Comparison of ENCODE assay signal across 18 cellular contexts in genomic region chr2:190215620-190216019, GRCh38.
A peak's percentile ranks its signal among the peaks of the same experiment; 100 is the strongest.
DNase-seq lines count a peak whose midpoint lies in the region; ATAC-seq and TF ChIP-seq lines count a peak whose summit lies in the region.
"Had no signal": no experiment of that assay in that cellular context is flagged by ENCODE, and none has a peak within 500 bp of the region (broad histone marks: within the 10 kb centered on the region; RNA-seq: fewer than 3 reads in every experiment).

No MANE protein-coding gene starts in this region.

- H4K20me1 ChIP-seq in H9 (ENCODE audit: control insufficient read depth, insufficient read depth, insufficient read length) = no peaks in the 10 kb centered on the region

- H2BK12ac ChIP-seq in H9 (ENCODE audit: insufficient read length, low read depth, low read length) (no peak overlapping the region), mesenchymal stem cell (ENCODE audit: low read length in 2 of 2) (no peak overlapping the region)

- H3K56ac ChIP-seq in H9 (ENCODE audit: insufficient read length, low read depth, low read length) = no peak overlapping the region

- peak overlapping the region; percentile 1 for H3K27ac Mint-ChIP-seq in CD8-positive, alpha-beta T cell
- peak overlapping the region; percentile 38 to 90 (median 86) for H3K27ac Mint-ChIP-seq in H9
- H3K27ac Mint-ChIP-seq: B cell had no signal

- H3K36me3 Mint-ChIP-seq in CD8-positive, alpha-beta T cell = peaks cover 36% of the 10 kb centered on the region
- H3K36me3 Mint-ChIP-seq in H9 (ENCODE audit: insufficient read depth in 1 of 3, low read depth in 3 of 3) = peaks cover 0 to 3% (median 0%) of the 10 kb centered on the region in 3 experiments; a peak in 1 of 7 replicates

- H3K9me3 Mint-ChIP-seq in CD8-positive, alpha-beta T cell = no peaks in the 10 kb centered on the region
- H3K9me3 Mint-ChIP-seq in H9 = no peaks in the 10 kb centered on the region
- H3K9me3 Mint-ChIP-seq: naive B cell had no signal

- no peak overlapping the region for H3K27ac ChIP-seq in CD8-positive, alpha-beta T cell (ENCODE audit: low read depth, low read length)
- H3K27ac ChIP-seq in H9 (ENCODE audit: insufficient read length, low read depth, low read length) = peak overlapping the region; percentile 73
- H3K27ac ChIP-seq in ascending aorta = peak overlapping the region; percentile 76 to 77
- H3K27ac ChIP-seq in mesenchymal stem cell (ENCODE audit: low read length, poor library complexity, severe bottlenecking) = no peak overlapping the region
- H3K27ac ChIP-seq: brain microvascular endothelial cell, HL-60 had no signal

- peaks cover 21% of the 10 kb centered on the region for H3K4me1 Mint-ChIP-seq in CD8-positive, alpha-beta T cell (ENCODE audit: low read depth)
- peaks cover 34 to 37% of the 10 kb centered on the region in 2 experiments for H3K4me1 Mint-ChIP-seq in H9

- H3K4me3 ChIP-seq in CD8-positive, alpha-beta T cell (ENCODE audit: low read depth, low read length) = no peak overlapping the region
- no peak overlapping the region for H3K4me3 ChIP-seq in ascending aorta
- peak overlapping the region in 1 of 2 experiments; percentile 23 for H3K4me3 ChIP-seq in mesenchymal stem cell (ENCODE audit: insufficient read depth in 1 of 2, low read depth in 1 of 2, low read length in 2 of 2)

- H4K91ac ChIP-seq in H9 (ENCODE audit: insufficient read length, low read depth, low read length) (no peak overlapping the region), mesenchymal stem cell (ENCODE audit: low read length) (no peak overlapping the region)

- H3K14ac ChIP-seq in H9 (ENCODE audit: insufficient read depth, low read length) = peak overlapping the region; percentile 75; the same call in 1 of the 2 replicates
- H3K14ac ChIP-seq in mesenchymal stem cell (ENCODE audit: low read length in 2 of 2) = no peak overlapping the region

- H3K4ac ChIP-seq in H9 (ENCODE audit: low read depth, low read length) (no peak overlapping the region), mesenchymal stem cell (ENCODE audit: low read depth in 1 of 2, low read length in 2 of 2) (no peak overlapping the region)

- no peaks in the 10 kb centered on the region for H3K36me3 ChIP-seq in CD8-positive, alpha-beta T cell (ENCODE audit: insufficient read depth, low read length)
- H3K36me3 ChIP-seq in ascending aorta (peaks cover 3 to 8% of the 10 kb centered on the region in 2 donors), mesenchymal stem cell (ENCODE audit: control insufficient read depth in 1 of 2, insufficient read depth in 2 of 2, low read depth in 1 of 2, low read length in 2 of 2) (peaks cover 4 to 27% of the 10 kb centered on the region in 2 experiments)
- H3K36me3 ChIP-seq: brain microvascular endothelial cell had no signal

- H3K27me3 Mint-ChIP-seq in CD8-positive, alpha-beta T cell (ENCODE audit: low read depth) = no peaks in the 10 kb centered on the region
- H3K27me3 Mint-ChIP-seq in H9 (ENCODE audit: low read depth) = no peaks in the 10 kb centered on the region
- H3K27me3 Mint-ChIP-seq: B cell, naive B cell had no signal

- H4K5ac ChIP-seq in H9 (ENCODE audit: insufficient read length, low read depth, low read length) = no peak overlapping the region

- H3T11ph ChIP-seq in H9 (ENCODE audit: low read length) = no peak overlapping the region

- CTCF ChIA-PET in CD8-positive, alpha-beta T cell (lab: Charles Lee) = no interaction called here

- H3K9ac ChIP-seq in H9 (ENCODE audit: extremely low read depth, insufficient read length, low read length) = peak overlapping the region; percentile 48
- peak overlapping the region; percentile 74 for H3K9ac ChIP-seq in mesenchymal stem cell (ENCODE audit: low read length)

- H3K18ac ChIP-seq in H9 (ENCODE audit: insufficient read length, low read depth, low read length) (peak overlapping the region; percentile 47), mesenchymal stem cell (ENCODE audit: low read depth in 1 of 2, low read length in 2 of 2) (no peak overlapping the region)

- H2BK20ac ChIP-seq in H9 (ENCODE audit: low read depth, low read length, poor library complexity, severe bottlenecking) = no peak overlapping the region

- no peak overlapping the region for H3K4me3 Mint-ChIP-seq in CD8-positive, alpha-beta T cell
- peak overlapping the region in 1 of 2 experiments; percentile 8; a peak in 3 of 5 replicates for H3K4me3 Mint-ChIP-seq in H9
- H3K4me3 Mint-ChIP-seq: B cell had no signal

- POLR2A ChIA-PET in CD8-positive, alpha-beta T cell (lab: Charles Lee) = no interaction called here

- H2BK5ac ChIP-seq in H9 (ENCODE audit: insufficient read length, low read length) (no peak overlapping the region), mesenchymal stem cell (ENCODE audit: low read depth, low read length, poor library complexity, severe bottlenecking) (no peak overlapping the region)

- H3K9me3 ChIP-seq in CD8-positive, alpha-beta T cell (ENCODE audit: low read length) = no peaks in the 10 kb centered on the region
- no peaks in the 10 kb centered on the region for H3K9me3 ChIP-seq in H9 (ENCODE audit: control insufficient read depth, low read depth, low read length)
- no peaks in the 10 kb centered on the region for H3K9me3 ChIP-seq in ascending aorta
- no peaks in the 10 kb centered on the region for H3K9me3 ChIP-seq in mesenchymal stem cell (ENCODE audit: control insufficient read depth, low read length)

- no peak overlapping the region for H2BK15ac ChIP-seq in H9 (ENCODE audit: low read depth, low read length)
- no peak overlapping the region for H2BK15ac ChIP-seq in mesenchymal stem cell (ENCODE audit: low read depth, poor library complexity, severe bottlenecking)

- TF ChIP-seq CTCF in CD8-positive, alpha-beta T cell (IDR thresholded peaks at IDR 0.05) = no peak
- TF ChIP-seq CTCF in H9 (conservative IDR thresholded peaks at IDR 0.05) (no peak), ascending aorta (IDR thresholded peaks at IDR 0.05) (no peak)

- H2BK120ac ChIP-seq in H9 (ENCODE audit: low read depth, low read length, poor library complexity, severe bottlenecking) (no peak overlapping the region), mesenchymal stem cell (ENCODE audit: low read depth, low read length) (no peak overlapping the region)

- no peak overlapping the region for H2AFZ ChIP-seq in H9 (ENCODE audit: low read length)
- H2AFZ ChIP-seq in mesenchymal stem cell (ENCODE audit: low read depth, low read length) = no peak overlapping the region

- intact Hi-C loops in CD8-positive, alpha-beta T cell (cut with DNase I, micrococcal nuclease) = no loop called here
- intact Hi-C loops in ascending aorta (cut with DNase I) = no loop called here

- DNase-seq in CD8-positive, alpha-beta T cell = no peak
- no peak for DNase-seq in H9
- DNase-seq in ascending aorta (ENCODE audit: low spot score in 2 of 2) = no peak
- DNase-seq in mesenchymal stem cell = no peak
- no peak for DNase-seq in CD1c-positive myeloid dendritic cell (ENCODE audit: extremely low spot score)
- DNase-seq: activated naive CD4-positive, alpha-beta T cell treated with Interleukin-2 at 50 U/mL for 16 hours; brain microvascular endothelial cell; DMS 273 treated with DMSO at 0.1 percent for 48 hours; hippocampal formation; left colon; naive B cell; NCI-H510A treated with DMSO at 0.1 percent for 48 hours; retina had no signal

- no CpG with 5 or more reads among the region's 3 CpGs for WGBS in H9 (ENCODE audit: extremely low coverage, insufficient read length, low lambda C conversion rate)
- 84% methylated on average over 3 of the region's 3 CpGs for WGBS in mesenchymal stem cell

- no peaks in the 10 kb centered on the region for H3K27me3 ChIP-seq in CD8-positive, alpha-beta T cell (ENCODE audit: insufficient read depth, low read length)
- no peaks in the 10 kb centered on the region for H3K27me3 ChIP-seq in H9 (ENCODE audit: insufficient read depth, low read length)
- H3K27me3 ChIP-seq in ascending aorta = no peaks in the 10 kb centered on the region
- H3K27me3 ChIP-seq in mesenchymal stem cell (ENCODE audit: control insufficient read depth in 1 of 2, insufficient read depth in 1 of 2, low read length in 2 of 2) = no peaks in the 10 kb centered on the region
- H3K27me3 ChIP-seq: brain microvascular endothelial cell had no signal

- H4K8ac ChIP-seq in H9 (replicated peaks; ENCODE audit: insufficient read length, low read depth, low read length) = no peak overlapping the region
- H4K8ac ChIP-seq in mesenchymal stem cell (ENCODE audit: low read length) = no peak overlapping the region

- no peaks in the 10 kb centered on the region for H3K23me2 ChIP-seq in H9 (ENCODE audit: insufficient read length, low read depth, low read length, poor library complexity, severe bottlenecking)

- H2AK5ac ChIP-seq in H9 (ENCODE audit: insufficient read length, low read length) (no peak overlapping the region), mesenchymal stem cell (ENCODE audit: low read length, severe bottlenecking) (no peak overlapping the region)

- no peak for ATAC-seq in CD8-positive, alpha-beta T cell
- ATAC-seq in GM18907 (IDR thresholded peaks at IDR 0.05; ENCODE audit: unreplicated experiment) = no peak
- ATAC-seq in HG02885 (IDR thresholded peaks at IDR 0.05; ENCODE audit: poor library complexity, unreplicated experiment) = no peak
- no peak for ATAC-seq in GM18502 (IDR thresholded peaks at IDR 0.05; ENCODE audit: poor library complexity, unreplicated experiment)
- ATAC-seq: left colon had no signal

- H3K23ac ChIP-seq in H9 (ENCODE audit: insufficient read length, low read depth, low read length) (no peak overlapping the region), mesenchymal stem cell (ENCODE audit: low read length in 2 of 2) (no peak overlapping the region)

- H3K4me2 ChIP-seq in H9 (ENCODE audit: insufficient read depth, insufficient read length, low read length) = peak overlapping the region; percentile 25
- no peak overlapping the region for H3K4me2 ChIP-seq in mesenchymal stem cell (ENCODE audit: low read length, poor library complexity, severe bottlenecking)

- H3K79me1 ChIP-seq in H9 (ENCODE audit: insufficient read depth, low read depth, low read length, poor library complexity, severe bottlenecking) (no peaks in the 10 kb centered on the region), mesenchymal stem cell (replicated peaks; ENCODE audit: low read length, poor library complexity, severe bottlenecking) (peaks cover 1% of the 10 kb centered on the region)

- H3K79me2 ChIP-seq in H9 (ENCODE audit: insufficient read depth, low read length) = no peaks in the 10 kb centered on the region

- peaks cover 4% of the 10 kb centered on the region for H3K4me1 ChIP-seq in CD8-positive, alpha-beta T cell (ENCODE audit: insufficient read depth, low read length)
- H3K4me1 ChIP-seq in H9 (ENCODE audit: insufficient read depth, low read length) (peaks cover 6% of the 10 kb centered on the region; the same call in 1 of the 2 replicates), ascending aorta (peaks cover 15 to 40% of the 10 kb centered on the region in 2 donors), mesenchymal stem cell (ENCODE audit: control insufficient read depth, insufficient read depth, low read depth, low read length) (peaks cover 6% of the 10 kb centered on the region)

Comparison
In these comparisons a context has a peak if more than half of its experiments do, and no peak if none do; other contexts are left out.
1. H3K27ac ChIP-seq: peak in H9 (single experiment) and ascending aorta (2 of 2); none in CD8-positive, alpha-beta T cell (single experiment) and mesenchymal stem cell (single experiment).